Comparison of ENCODE assay signal across 8 cellular contexts in genomic region chr16:4693296-4693955, GRCh38. TPM values are rescaled to one million over a fixed set of nuclear protein-coding genes. Genes with fewer than 3 reads are reported as not detected.
DNase-seq lines count a peak whose midpoint lies in the region; ATAC-seq, FAIRE-seq and TF ChIP-seq lines count a peak whose summit lies in the region.

NUDT16L1 (plus strand) TSS chr16:4693562; CDS start chr16:4693727, 165 bp downstream.

- H3K9me3 Mint-ChIP-seq in activated T-helper 2 cell treated with anti-CD3 and anti-CD28 coated beads, Interferon-gamma antibody, Interleukin-2, Interleukin-4, amounts not matched to agents 10 μg/mL and 5 μg/mL and 100 μg/mL, durations not matched to agents 14 hours and 24 hours and 36 hours, result no peaks in the 10 kb centered on the region
- no peaks in the 10 kb centered on the region for H3K9me3 Mint-ChIP-seq in naive thymus-derived CD8-positive, alpha-beta T cell
- H3K9me3 Mint-ChIP-seq in stimulated activated naive B cell treated with anti-CD40 and anti-IgM and Interleukin-4, amounts not matched to agents 10 μg/mL and 1 μg/mL and 100 μg/mL, for 72 hours, result no peaks in the 10 kb centered on the region

- H3K27me3 Mint-ChIP-seq in activated T-helper 2 cell treated with anti-CD3 and anti-CD28 coated beads, Interferon-gamma antibody, Interleukin-2, Interleukin-4, amounts not matched to agents 10 μg/mL and 5 μg/mL and 100 μg/mL, durations not matched to agents 14 hours and 24 hours and 36 hours (ENCODE audit: low read depth), result no peaks in the 10 kb centered on the region
- no peaks in the 10 kb centered on the region for H3K27me3 Mint-ChIP-seq in naive thymus-derived CD8-positive, alpha-beta T cell
- no peaks in the 10 kb centered on the region for H3K27me3 Mint-ChIP-seq in stimulated activated naive B cell treated with anti-CD40 and anti-IgM and Interleukin-4, amounts not matched to agents 10 μg/mL and 1 μg/mL and 100 μg/mL, for 72 hours

- peaks cover 10% of the 10 kb centered on the region for H3K4me1 Mint-ChIP-seq in activated T-helper 2 cell treated with anti-CD3 and anti-CD28 coated beads, Interferon-gamma antibody, Interleukin-2, Interleukin-4, amounts not matched to agents 10 μg/mL and 5 μg/mL and 100 μg/mL, durations not matched to agents 14 hours and 24 hours and 36 hours (ENCODE audit: low read depth)
- H3K4me1 Mint-ChIP-seq in naive thymus-derived CD8-positive, alpha-beta T cell, result peaks cover 6 to 26% (median 19%) of the 10 kb centered on the region in 4 donors
- peaks cover 22 to 41% of the 10 kb centered on the region in 2 donors for H3K4me1 Mint-ChIP-seq in stimulated activated naive B cell treated with anti-CD40 and anti-IgM and Interleukin-4, amounts not matched to agents 10 μg/mL and 1 μg/mL and 100 μg/mL, for 72 hours

- ATAC-seq in RWPE2 (ENCODE audit: low read depth), result peak; percentile 91
- ATAC-seq in naive thymus-derived CD8-positive, alpha-beta T cell, result peak; percentile 90 to 93
- ATAC-seq in stimulated activated naive B cell treated with anti-CD40 and anti-IgM and Interleukin-4, amounts not matched to agents 10 μg/mL and 1 μg/mL and 100 μg/mL, for 72 hours (replicated peaks), result peak; percentile 93 to 94

- TF ChIP-seq CTCF in Loucy (conservative IDR thresholded peaks at IDR 0.05; ENCODE audit: low read length) (no peak), RWPE2 (IDR thresholded peaks at IDR 0.05; ENCODE audit: poor library complexity, severe bottlenecking) (no peak), fibroblast of mammary gland (conservative IDR thresholded peaks at IDR 0.05; ENCODE audit: control insufficient read depth, insufficient read depth, low read depth, low read length) (no peak)

- no peaks in the 10 kb centered on the region for H3F3A ChIP-seq in Loucy (ENCODE audit: low read depth)

- DNase-seq in ELF-1 (ENCODE audit: low read depth, low spot score) (peak; percentile 96), H54 (ENCODE audit: insufficient read length, low spot score) (peak; percentile 99), RWPE2 (ENCODE audit: low spot score) (peak; percentile 95), fibroblast of mammary gland (ENCODE audit: low read depth) (peak; percentile 87)
- peak; percentile 97 for DNase-seq in activated T-helper 2 cell treated with anti-CD3 and anti-CD28 coated beads, Interferon-gamma antibody, Interleukin-2, Interleukin-4, amounts not matched to agents 10 μg/mL and 5 μg/mL and 100 μg/mL, durations not matched to agents 14 hours and 24 hours and 36 hours (ENCODE audit: low spot score)
- DNase-seq in naive thymus-derived CD8-positive, alpha-beta T cell, result peak; percentile 93 to 99 (median 98)
- DNase-seq in stimulated activated naive B cell treated with anti-CD40 and anti-IgM and Interleukin-4, amounts not matched to agents 10 μg/mL and 1 μg/mL and 100 μg/mL, for 72 hours, result peak; percentile 98

- peak within 1 kb of the TSS; percentile 79 for H3K27ac Mint-ChIP-seq in activated T-helper 2 cell treated with anti-CD3 and anti-CD28 coated beads, Interferon-gamma antibody, Interleukin-2, Interleukin-4, amounts not matched to agents 10 μg/mL and 5 μg/mL and 100 μg/mL, durations not matched to agents 14 hours and 24 hours and 36 hours
- H3K27ac Mint-ChIP-seq in naive thymus-derived CD8-positive, alpha-beta T cell, result peak within 1 kb of the TSS; percentile 53 to 96 (median 89)
- H3K27ac Mint-ChIP-seq in stimulated activated naive B cell treated with anti-CD40 and anti-IgM and Interleukin-4, amounts not matched to agents 10 μg/mL and 1 μg/mL and 100 μg/mL, for 72 hours, result peak within 1 kb of the TSS; percentile 94

- peak within 1 kb of the TSS; percentile 40 for H3K27ac ChIP-seq in RWPE2 (ENCODE audit: poor library complexity, severe bottlenecking)

- POLR2A ChIA-PET in naive thymus-derived CD8-positive, alpha-beta T cell (lab: Charles Lee), result interaction anchor here (0.9 to 7.4 kb wide), 24 partner anchors 9 to 222 kb away, joined by 3 to 63 read pairs (median 6); partner anchors contain the start of genes ANKS3, DNAAF8, HMOX2 and MGRN1

- peak within 1 kb of the TSS; percentile 76 for H3K4me2 ChIP-seq in Loucy (ENCODE audit: low read depth, low read length, poor library complexity, severe bottlenecking)

- peaks cover 19% of the 10 kb centered on the region for H3K36me3 Mint-ChIP-seq in activated T-helper 2 cell treated with anti-CD3 and anti-CD28 coated beads, Interferon-gamma antibody, Interleukin-2, Interleukin-4, amounts not matched to agents 10 μg/mL and 5 μg/mL and 100 μg/mL, durations not matched to agents 14 hours and 24 hours and 36 hours (ENCODE audit: low read depth)
- peaks cover 0 to 20% (median 0%) of the 10 kb centered on the region in 3 donors for H3K36me3 Mint-ChIP-seq in naive thymus-derived CD8-positive, alpha-beta T cell
- peaks cover 26 to 27% of the 10 kb centered on the region in 2 donors for H3K36me3 Mint-ChIP-seq in stimulated activated naive B cell treated with anti-CD40 and anti-IgM and Interleukin-4, amounts not matched to agents 10 μg/mL and 1 μg/mL and 100 μg/mL, for 72 hours

- no peaks in the 10 kb centered on the region for H4K20me1 ChIP-seq in Loucy (ENCODE audit: insufficient read depth, low read length, poor library complexity, severe bottlenecking)

- intact Hi-C loops in activated T-helper 2 cell treated with anti-CD3 and anti-CD28 coated beads, Interferon-gamma antibody, Interleukin-2, Interleukin-4, amounts not matched to agents 10 μg/mL and 5 μg/mL and 100 μg/mL, durations not matched to agents 14 hours and 24 hours and 36 hours (cut with micrococcal nuclease), result loop anchor here (1.0 kb wide), 1 partner anchor 154 kb away; the partner anchor contains the start of genes GLYR1 and UBN1

- H3K4me3 ChIP-seq in Loucy (ENCODE audit: low read length, poor library complexity, severe bottlenecking) (peak within 1 kb of the TSS; percentile 77), RWPE2 (ENCODE audit: severe bottlenecking) (peak within 1 kb of the TSS; percentile 68), fibroblast of mammary gland (ENCODE audit: control insufficient read depth, low read depth, low read length) (peak within 1 kb of the TSS; percentile 70)

- no peaks in the 10 kb centered on the region for H3K9me2 ChIP-seq in Loucy (replicated peaks; ENCODE audit: low read depth, low read length)

- peak within 1 kb of the TSS; percentile 84 for H3K4me3 Mint-ChIP-seq in activated T-helper 2 cell treated with anti-CD3 and anti-CD28 coated beads, Interferon-gamma antibody, Interleukin-2, Interleukin-4, amounts not matched to agents 10 μg/mL and 5 μg/mL and 100 μg/mL, durations not matched to agents 14 hours and 24 hours and 36 hours (ENCODE audit: low read depth)
- peak within 1 kb of the TSS; percentile 81 to 92 (median 86) for H3K4me3 Mint-ChIP-seq in naive thymus-derived CD8-positive, alpha-beta T cell
- peak within 1 kb of the TSS; percentile 87 to 90 for H3K4me3 Mint-ChIP-seq in stimulated activated naive B cell treated with anti-CD40 and anti-IgM and Interleukin-4, amounts not matched to agents 10 μg/mL and 1 μg/mL and 100 μg/mL, for 72 hours

- peaks cover 5% of the 10 kb centered on the region; the same call in 1 of the 2 replicates for H3K79me2 ChIP-seq in Loucy (ENCODE audit: insufficient read depth, low read length)

- H3K4me1 ChIP-seq in Loucy (ENCODE audit: insufficient read depth, low read length, poor library complexity, severe bottlenecking) (no peaks in the 10 kb centered on the region), RWPE2 (ENCODE audit: insufficient read depth, poor library complexity, severe bottlenecking) (no peaks in the 10 kb centered on the region)

- H3K9me3 ChIP-seq in Loucy (ENCODE audit: insufficient read depth, low read depth, low read length), result no peaks in the 10 kb centered on the region
- H3K9me3 ChIP-seq in RWPE2 (ENCODE audit: severe bottlenecking), result no peaks in the 10 kb centered on the region

- peak within 1 kb of the TSS; percentile 75 for H3K9ac ChIP-seq in Loucy (ENCODE audit: low read depth, low read length, poor library complexity, severe bottlenecking)

- H2AFZ ChIP-seq in Loucy (ENCODE audit: low read length), result peak within 1 kb of the TSS; percentile 78; the same call in 1 of the 2 replicates

- peak; percentile 80 for TF ChIP-seq POLR2A in H54 (IDR thresholded peaks at IDR 0.05; ENCODE audit: low read depth, low read length)

- peak; percentile 27 for FAIRE-seq in H54 (lab: Jason Lieb, UNC)

- H3K27me3 ChIP-seq in Loucy (ENCODE audit: insufficient read depth, low read length, poor library complexity, severe bottlenecking), result no peaks in the 10 kb centered on the region
- no peaks in the 10 kb centered on the region for H3K27me3 ChIP-seq in RWPE2 (ENCODE audit: insufficient read depth, poor library complexity, severe bottlenecking)

- H3K36me3 ChIP-seq in Loucy (ENCODE audit: insufficient read depth, low read length) (no peaks in the 10 kb centered on the region), RWPE2 (ENCODE audit: low read depth) (peaks cover 10% of the 10 kb centered on the region; the same call in 1 of the 2 replicates)

RNA-seq across cellular contexts. Expression of gene NUDT16L1, which starts in this region (rescaled TPM):
- total RNA-seq in activated T-helper 2 cell treated with anti-CD3 and anti-CD28 coated beads, Interferon-gamma antibody, Interleukin-2, Interleukin-4, amounts not matched to agents 10 μg/mL and 5 μg/mL and 100 μg/mL, durations not matched to agents 14 hours and 24 hours and 36 hours, result 34.1 and 35.5 TPM in 2 replicates
- 10 to 100 TPM; 56.7 to 59.3 TPM for total RNA-seq in naive thymus-derived CD8-positive, alpha-beta T cell
- 100 to 1,000 TPM in 2 of 3 donors, 10 to 100 TPM in 1; 90.0 to 131 (median 119) TPM for polyA plus RNA-seq in naive thymus-derived CD8-positive, alpha-beta T cell

Comparison
In these comparisons a context has a peak if more than half of its experiments do, and no peak if none do; other contexts are left out.
1. Peak in every context shown above with its lines: DNase-seq, ATAC-seq, H3K4me3 ChIP-seq and H3K27ac ChIP-seq.